9 cellular contexts compared by ENCODE assay signal in the genomic region with DNA sequence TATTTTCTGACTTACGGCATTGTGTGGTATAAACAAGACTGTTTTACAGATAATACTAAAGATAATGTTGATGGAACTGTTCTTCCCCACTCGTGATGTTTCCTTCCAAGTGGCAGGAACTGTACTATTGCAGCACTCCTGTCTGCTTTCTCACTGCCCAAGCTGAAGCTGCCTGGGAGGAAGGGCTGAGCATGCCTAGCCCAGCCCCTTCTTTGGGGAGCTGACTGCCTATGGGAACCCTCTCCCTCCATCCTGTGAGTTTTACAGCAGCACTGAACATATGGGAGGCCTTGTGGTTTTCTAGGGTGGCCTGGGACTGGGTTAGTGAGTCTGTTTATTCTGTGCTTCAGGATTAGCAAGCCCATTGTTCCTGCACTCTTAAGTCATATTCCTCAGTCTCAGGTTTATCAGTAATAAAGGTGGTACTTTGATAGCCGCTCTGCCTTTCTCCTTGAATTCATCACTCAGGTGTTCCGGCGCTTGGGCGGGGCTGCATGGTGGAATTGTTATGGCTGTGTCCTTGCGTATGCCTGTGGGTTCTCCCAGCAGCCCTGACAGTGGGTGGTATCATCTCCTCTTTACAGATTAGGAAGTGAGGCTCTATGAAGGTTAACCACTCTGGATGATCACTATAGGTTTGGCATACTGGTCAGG.
DNase-seq lines count a peak whose midpoint lies in the region; ATAC-seq, FAIRE-seq and TF ChIP-seq lines count a peak whose summit lies in the region.
"Had no signal": no experiment of that assay in that cellular context is flagged by ENCODE, and none has a peak within 500 bp of the region (broad histone marks: within the 10 kb centered on the region; RNA-seq: fewer than 3 reads in every experiment).

No MANE protein-coding gene starts in this region.

- no peaks in the 10 kb centered on the region for H3K9me3 ChIP-seq in endothelial cell of umbilical vein (replicated peaks; ENCODE audit: control insufficient read depth, insufficient read depth, low read length)
- H3K9me3 ChIP-seq in naive thymus-derived CD4-positive, alpha-beta T cell (ENCODE audit: control insufficient read depth in 2 of 3, low read length in 3 of 3), result no peaks in the 10 kb centered on the region

- H3K9me3 Mint-ChIP-seq in naive thymus-derived CD4-positive, alpha-beta T cell, result peaks cover 0 to 8% (median 0%) of the 10 kb centered on the region in 11 donors
- H3K9me3 Mint-ChIP-seq in stimulated activated naive CD8-positive, alpha-beta T cell treated with anti-CD3 and anti-CD28 coated beads, Interleukin-15, amount 100 ng/mL, for 72 hours, result peaks cover 0 to 11% of the 10 kb centered on the region in 2 donors

- ATAC-seq in naive thymus-derived CD4-positive, alpha-beta T cell, result peak; percentile 59
- ATAC-seq in GM21576 (IDR thresholded peaks at IDR 0.05; ENCODE audit: unreplicated experiment), result no peak
- ATAC-seq in stimulated activated naive CD8-positive, alpha-beta T cell treated with anti-CD3 and anti-CD28 coated beads, Interleukin-15, amount 100 ng/mL, for 72 hours, result no peak

- no peak for TF ChIP-seq POLR2A in endothelial cell of umbilical vein (IDR thresholded peaks at IDR 0.05; ENCODE audit: low read depth, low read length)

- H3K27me3 Mint-ChIP-seq in naive thymus-derived CD4-positive, alpha-beta T cell, result no peaks in the 10 kb centered on the region
- no peaks in the 10 kb centered on the region for H3K27me3 Mint-ChIP-seq in stimulated activated naive CD8-positive, alpha-beta T cell treated with anti-CD3 and anti-CD28 coated beads, Interleukin-15, amount 100 ng/mL, for 72 hours
- H3K27me3 Mint-ChIP-seq: B cell had no signal

- H3K27ac ChIP-seq in endothelial cell of umbilical vein (ENCODE audit: insufficient read depth, low read depth, low read length), result peak overlapping the region; percentile 40
- no peak overlapping the region for H3K27ac ChIP-seq in naive thymus-derived CD4-positive, alpha-beta T cell (ENCODE audit: low read depth, low read length)

- peak overlapping the region; percentile 7 for H3K9ac ChIP-seq in endothelial cell of umbilical vein (replicated peaks; ENCODE audit: extremely low read depth, insufficient read depth, low read length)

- no TSS peak for BruUV-seq in endothelial cell of umbilical vein (replicated peaks; lab: Mats Ljungman, UMichigan)

- no peaks in the 10 kb centered on the region for H3K79me2 ChIP-seq in endothelial cell of umbilical vein (ENCODE audit: control insufficient read depth, insufficient read depth, low read length)

- H3K4me1 Mint-ChIP-seq in naive thymus-derived CD4-positive, alpha-beta T cell, result peaks cover 0 to 24% (median 8%) of the 10 kb centered on the region in 7 donors
- H3K4me1 Mint-ChIP-seq in stimulated activated naive CD8-positive, alpha-beta T cell treated with anti-CD3 and anti-CD28 coated beads, Interleukin-15, amount 100 ng/mL, for 72 hours, result no peaks in the 10 kb centered on the region
- H3K4me1 Mint-ChIP-seq: B cell had no signal

- H3K4me3 ChIP-seq in endothelial cell of umbilical vein (replicated peaks in 1 of 3; ENCODE audit: insufficient read depth in 1 of 3, low read depth in 1 of 3, low read length in 3 of 3), result peak overlapping the region in 1 of 3 experiments; percentile 10
- peak overlapping the region; percentile 50 for H3K4me3 ChIP-seq in naive thymus-derived CD4-positive, alpha-beta T cell (ENCODE audit: low read length)

- intact Hi-C loops in endothelial cell of umbilical vein (cut with micrococcal nuclease), result no loop called here
- intact Hi-C loops in naive thymus-derived CD4-positive, alpha-beta T cell (cut with micrococcal nuclease), result loop anchor here in 1 of 2 donors (1.0 kb wide), 1 partner anchor 10 kb away; no protein-coding TSS in a partner anchor

- DNase-seq in NCI-H1436 (lab: John Stamatoyannopoulos, UW), result peak; percentile 48
- no peak for DNase-seq in NCI-H1436 treated with DMSO at 0.1 percent for 48 hours (lab: John Stamatoyannopoulos, UW)
- peak; percentile 65 for DNase-seq in RCC 7860 (ENCODE audit: low spot score)
- peak; percentile 72 for DNase-seq in endothelial cell of umbilical vein (ENCODE audit: low read depth, low spot score)
- DNase-seq in naive thymus-derived CD4-positive, alpha-beta T cell, result peak in 6 of 9 donors; percentile 2 to 42 (median 29)
- no peak for DNase-seq in NCI-H524 treated with DMSO at 0.1 percent for 48 hours (lab: John Stamatoyannopoulos, UW)
- no peak for DNase-seq in stimulated activated naive CD8-positive, alpha-beta T cell treated with anti-CD3 and anti-CD28 coated beads, Interleukin-15, amount 100 ng/mL, for 72 hours

- no peaks in the 10 kb centered on the region for H3K36me3 ChIP-seq in endothelial cell of umbilical vein (ENCODE audit: control insufficient read depth in 2 of 2, extremely low read depth in 1 of 2, insufficient read depth in 2 of 2, low read length in 2 of 2)
- H3K36me3 ChIP-seq in naive thymus-derived CD4-positive, alpha-beta T cell (ENCODE audit: control insufficient read depth in 2 of 3, insufficient read depth in 3 of 3, low read length in 3 of 3), result no peaks in the 10 kb centered on the region

- no peak for TF ChIP-seq CTCF in endothelial cell of umbilical vein (IDR thresholded peaks at IDR 0.05; ENCODE audit: extremely low read depth in 1 of 2, insufficient read depth in 1 of 2, low read depth in 1 of 2, low read length in 2 of 2)

- peak overlapping the region in 8 of 9 donors; percentile 42 to 86 (median 68) for H3K27ac Mint-ChIP-seq in naive thymus-derived CD4-positive, alpha-beta T cell
- no peak overlapping the region for H3K27ac Mint-ChIP-seq in stimulated activated naive CD8-positive, alpha-beta T cell treated with anti-CD3 and anti-CD28 coated beads, Interleukin-15, amount 100 ng/mL, for 72 hours
- H3K27ac Mint-ChIP-seq: B cell had no signal

- peak overlapping the region; percentile 18 to 87 (median 56) for H3K4me3 Mint-ChIP-seq in naive thymus-derived CD4-positive, alpha-beta T cell
- no peak overlapping the region for H3K4me3 Mint-ChIP-seq in stimulated activated naive CD8-positive, alpha-beta T cell treated with anti-CD3 and anti-CD28 coated beads, Interleukin-15, amount 100 ng/mL, for 72 hours
- H3K4me3 Mint-ChIP-seq: B cell had no signal

- peak; percentile 46 for FAIRE-seq in RCC 7860 (lab: Jason Lieb, UNC)
- peak; percentile 8 for FAIRE-seq in endothelial cell of umbilical vein (lab: Jason Lieb, UNC)

- H3K36me3 Mint-ChIP-seq in naive thymus-derived CD4-positive, alpha-beta T cell, result peaks cover 0 to 5% (median 0%) of the 10 kb centered on the region in 5 donors

- peaks cover 19% of the 10 kb centered on the region for H3K4me1 ChIP-seq in endothelial cell of umbilical vein (ENCODE audit: control insufficient read depth, extremely low read depth, insufficient read depth, low read length)
- H3K4me1 ChIP-seq in naive thymus-derived CD4-positive, alpha-beta T cell (ENCODE audit: control insufficient read depth in 2 of 2, insufficient read depth in 2 of 2, low read length in 2 of 2), result peaks cover 5 to 9% of the 10 kb centered on the region in 2 donors

- POLR2A ChIA-PET in endothelial cell of umbilical vein (lab: Charles Lee), result no interaction called here
- POLR2A ChIA-PET in naive thymus-derived CD4-positive, alpha-beta T cell (lab: Charles Lee), result no interaction called here

- peak overlapping the region; percentile 89 for H2AFZ ChIP-seq in endothelial cell of umbilical vein (ENCODE audit: low read depth, low read length)

- dilution Hi-C loops in endothelial cell of umbilical vein (cut with MboI; ENCODE audit: extremely low pct_ligation_motif_present, low sequenced_read_pairs), result no loop called here

- no peaks in the 10 kb centered on the region for H4K20me1 ChIP-seq in endothelial cell of umbilical vein (replicated peaks; ENCODE audit: control insufficient read depth, extremely low read depth, insufficient read depth, low read length)

- H3K27me3 ChIP-seq in endothelial cell of umbilical vein (ENCODE audit: control insufficient read depth in 2 of 2, insufficient read depth in 2 of 2, low read length in 2 of 2), result no peaks in the 10 kb centered on the region
- H3K27me3 ChIP-seq in naive thymus-derived CD4-positive, alpha-beta T cell (ENCODE audit: control insufficient read depth in 2 of 2, insufficient read depth in 2 of 2, low read length in 2 of 2), result no peaks in the 10 kb centered on the region

- H3K4me2 ChIP-seq in endothelial cell of umbilical vein (ENCODE audit: insufficient read depth, low read length), result peak overlapping the region; percentile 59

- CTCF ChIA-PET in endothelial cell of umbilical vein (lab: Charles Lee), result interaction anchor here (0.9 kb wide), 1 partner anchor 157 kb away, joined by 4 read pairs; no protein-coding TSS in a partner anchor
- CTCF ChIA-PET in naive thymus-derived CD4-positive, alpha-beta T cell (lab: Charles Lee), result no interaction called here

- no peaks in the 10 kb centered on the region for H3K9me1 ChIP-seq in endothelial cell of umbilical vein (replicated peaks; ENCODE audit: control insufficient read depth, extremely low read depth, insufficient read depth, low read length)

TF ChIP-seq in endothelial cell of umbilical vein, 7 proteins besides CTCF, POLR2A, EP300 and RAD21:
- TF ChIP-seq MYC (IDR thresholded peaks at IDR 0.05; ENCODE audit: low read depth, low read length) (no peak), GATA2 (IDR thresholded peaks at IDR 0.05; ENCODE audit: insufficient read depth, insufficient read length, low read depth, low read length) (no peak), POLR2AphosphoS5 (IDR thresholded peaks at IDR 0.05; ENCODE audit: insufficient read depth, low read depth, low read length) (no peak), JUN (IDR thresholded peaks at IDR 0.05; ENCODE audit: borderline replicate concordance, insufficient read depth, insufficient read length, low read depth) (no peak), FOS (IDR thresholded peaks at IDR 0.05; ENCODE audit: borderline replicate concordance, insufficient read depth, low read length) (no peak), EZH2 (IDR thresholded peaks at IDR 0.05; ENCODE audit: borderline replicate concordance, low read depth, low read length, severe bottlenecking) (no peak)
- TF ChIP-seq, protein P1, sequence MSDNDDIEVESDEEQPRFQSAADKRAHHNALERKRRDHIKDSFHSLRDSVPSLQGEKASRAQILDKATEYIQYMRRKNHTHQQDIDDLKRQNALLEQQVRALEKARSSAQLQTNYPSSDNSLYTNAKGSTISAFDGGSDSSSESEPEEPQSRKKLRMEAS (IDR thresholded peaks at IDR 0.05; ENCODE audit: insufficient read depth, insufficient read length), result no peak

Comparison
In these comparisons a context has a peak if more than half of its experiments do, and no peak if none do; other contexts are left out.
1. DNase-seq: peak in NCI-H1436 (single experiment), RCC 7860 (single experiment), endothelial cell of umbilical vein (single experiment) and naive thymus-derived CD4-positive, alpha-beta T cell (6 of 9); none in NCI-H1436 treated with DMSO at 0.1 percent for 48 hours (single experiment), NCI-H524 treated with DMSO at 0.1 percent for 48 hours (single experiment) and stimulated activated naive CD8-positive, alpha-beta T cell treated with anti-CD3 and anti-CD28 coated beads, Interleukin-15, amount 100 ng/mL, for 72 hours (0 of 2).
2. H3K27ac Mint-ChIP-seq: peak in naive thymus-derived CD4-positive, alpha-beta T cell (8 of 9); none in stimulated activated naive CD8-positive, alpha-beta T cell treated with anti-CD3 and anti-CD28 coated beads, Interleukin-15, amount 100 ng/mL, for 72 hours (0 of 2).
3. H3K4me3 Mint-ChIP-seq: peak in naive thymus-derived CD4-positive, alpha-beta T cell (10 of 10); none in stimulated activated naive CD8-positive, alpha-beta T cell treated with anti-CD3 and anti-CD28 coated beads, Interleukin-15, amount 100 ng/mL, for 72 hours (0 of 2).